ENCODE assay signal across 25 cellular contexts in genomic region chr1:25848531-25848930, GRCh38. TPM values are rescaled to one million over a fixed set of nuclear protein-coding genes. Genes with fewer than 3 reads are reported as not detected.
DNase-seq lines count a peak whose midpoint lies in the region; ATAC-seq and TF ChIP-seq lines count a peak whose summit lies in the region.
"Had no signal": no experiment of that assay in that cellular context is flagged by ENCODE, and none has a peak within 500 bp of the region (broad histone marks: within the 10 kb centered on the region; RNA-seq: fewer than 3 reads in every experiment).

No MANE protein-coding gene starts in this region.

- H3K27ac ChIP-seq in DND-41 (ENCODE audit: low read length), result no peak overlapping the region
- no peak overlapping the region for H3K27ac ChIP-seq in HEK293 (ENCODE audit: extremely low read depth, low read depth, low read length)
- peak overlapping the region; percentile 60 for H3K27ac ChIP-seq in mesodermal cell (ENCODE audit: low read depth, low read length, severe bottlenecking)
- no peak overlapping the region for H3K27ac ChIP-seq in stomach
- H3K27ac ChIP-seq: hepatocyte, left ventricle myocardium inferior, RWPE1, SK-N-MC had no signal

- no peaks in the 10 kb centered on the region for H3K27me3 ChIP-seq in DND-41 (ENCODE audit: insufficient read depth, low read length, poor library complexity)
- H3K27me3 ChIP-seq in stomach, result no peaks in the 10 kb centered on the region
- H3K27me3 ChIP-seq: BLaER1 treated with 17β-estradiol and CSF1 and Interleukin-3, amounts not matched to agents 10 nM and 100 nM; hepatocyte had no signal

- TF ChIP-seq CTCF in DND-41 (IDR thresholded peaks at IDR 0.05; ENCODE audit: borderline replicate concordance, extremely low read depth, low read length, poor library complexity, severe bottlenecking), result no peak
- TF ChIP-seq CTCF in HEK293 (tag by site-specific recombination; IDR thresholded peaks at IDR 0.05), result no peak
- TF ChIP-seq CTCF in WTC11 (IDR thresholded peaks at IDR 0.05), result no peak
- no peak for TF ChIP-seq CTCF in stomach (IDR thresholded peaks at IDR 0.05)

- H3K79me2 ChIP-seq in DND-41 (ENCODE audit: insufficient read depth, low read length), result peaks cover 83% of the 10 kb centered on the region
- H3K79me2 ChIP-seq: hepatocyte had no signal

- H3K9me3 ChIP-seq in DND-41 (ENCODE audit: insufficient read depth, low read length, severe bottlenecking), result no peaks in the 10 kb centered on the region
- H3K9me3 ChIP-seq in HEK293 (ENCODE audit: control insufficient read depth, insufficient read depth, low read depth, low read length), result no peaks in the 10 kb centered on the region
- H3K9me3 ChIP-seq in mesodermal cell (ENCODE audit: control insufficient read depth, low read length), result no peaks in the 10 kb centered on the region
- no peaks in the 10 kb centered on the region for H3K9me3 ChIP-seq in stomach
- H3K9me3 ChIP-seq: HAP-1, left ventricle myocardium inferior had no signal

- no peaks in the 10 kb centered on the region for H3K4me1 ChIP-seq in DND-41 (ENCODE audit: insufficient read depth, low read length)
- H3K4me1 ChIP-seq in HEK293 (ENCODE audit: control insufficient read depth, insufficient read depth, low read length), result peaks cover 3% of the 10 kb centered on the region; the same call in 1 of the 2 replicates
- peaks cover 16% of the 10 kb centered on the region for H3K4me1 ChIP-seq in mesodermal cell (ENCODE audit: control insufficient read depth, insufficient read depth, low read length, poor library complexity, severe bottlenecking)
- H3K4me1 ChIP-seq in stomach, result no peaks in the 10 kb centered on the region
- H3K4me1 ChIP-seq: left ventricle myocardium inferior had no signal

- peaks cover 21% of the 10 kb centered on the region; the same call in 1 of the 2 replicates for H4K20me1 ChIP-seq in DND-41 (ENCODE audit: insufficient read depth, low read length)

- TF ChIP-seq POLR2A in stomach (IDR thresholded peaks at IDR 0.05), result no peak

- H3K4me2 ChIP-seq in DND-41 (ENCODE audit: insufficient read depth, low read length), result no peak overlapping the region
- H3K4me2 ChIP-seq: hepatocyte had no signal

- no peaks in the 10 kb centered on the region for H3K36me3 Mint-ChIP-seq in WTC11
- H3K36me3 Mint-ChIP-seq: brain had no signal

- peak overlapping the region; percentile 42; the same call in 1 of the 2 replicates for H3K27ac Mint-ChIP-seq in WTC11
- H3K27ac Mint-ChIP-seq: activated CD4-positive, alpha-beta T cell treated with anti-CD3 and anti-CD28 coated beads, Interleukin-2, amount 10 ng/mL, durations not matched to agents 24 days and 14 days; brain; nephron progenitor cell had no signal

- H3K4me3 ChIP-seq in DND-41 (ENCODE audit: low read depth in 1 of 2, low read length in 2 of 2) (no peak overlapping the region), HEK293 (ENCODE audit: low read depth, low read length) (no peak overlapping the region), mesodermal cell (ENCODE audit: extremely low read depth, insufficient read depth, low read length, poor library complexity, severe bottlenecking) (no peak overlapping the region), stomach (no peak overlapping the region)
- H3K4me3 ChIP-seq: BLaER1 treated with 17β-estradiol and CSF1 and Interleukin-3, amounts not matched to agents 10 nM and 100 nM; HAP-1; hepatocyte; left ventricle myocardium inferior; SK-N-MC had no signal

- no peak overlapping the region for H3K9ac ChIP-seq in DND-41 (ENCODE audit: low read depth, low read length)
- H3K9ac ChIP-seq: BLaER1 treated with 17β-estradiol and CSF1 and Interleukin-3, amounts not matched to agents 10 nM and 100 nM had no signal

- ATAC-seq in DND-41 (ENCODE audit: insufficient read depth, low read depth), result 0 out of 3 replicates have a peak, but pooled peaks have one; percentile 24
- ATAC-seq in WTC11, result no peak
- ATAC-seq in left lobe of liver, result no peak
- no peak for ATAC-seq in HG02623 (IDR thresholded peaks at IDR 0.05; ENCODE audit: unreplicated experiment)
- ATAC-seq: activated T-cell treated with anti-CD3 and anti-CD28 coated beads, Interleukin-2, amount 50 U/mL, for 4 hours; esophagus mucosa had no signal

- CTCF ChIA-PET in HEK293 (lab: Yijun Ruan, JAX), result interaction anchor here (0.6 kb wide), 1 partner anchor 398 kb away, joined by 4 read pairs; no protein-coding TSS in a partner anchor
- CTCF ChIA-PET in WTC11 (lab: Charles Lee), result interaction anchor here (0.7 to 2.6 kb wide), 6 partner anchors 11 to 423 kb away, joined by 3 to 8 read pairs (median 4); partner anchors contain the start of gene PAQR7

- peaks cover 4% of the 10 kb centered on the region; the same call in 1 of the 2 replicates for H3K4me1 Mint-ChIP-seq in WTC11
- H3K4me1 Mint-ChIP-seq: brain had no signal

- DNase-seq in DND-41 (no peak), WTC11 (ENCODE audit: low spot score) (no peak), left lobe of liver (ENCODE audit: low spot score) (no peak), stomach (no peak), NCI-H1694 (lab: John Stamatoyannopoulos, UW) (no peak)
- DNase-seq: activated CD4-positive, alpha-beta T cell treated with anti-CD3 and anti-CD28 coated beads, Interleukin-2, amount 10 ng/mL, durations not matched to agents 24 days and 14 days; activated T-cell treated with anti-CD3 and anti-CD28 coated beads, Interleukin-2, amount 50 U/mL, for 4 hours; Calu3; effector CD8-positive, alpha-beta T cell; KBM-7; left ventricle myocardium inferior; NCI-H1436; NCI-H510A treated with DMSO at 0.1 percent for 48 hours; nephron progenitor cell; posterior cingulate gyrus had no signal

- H3K36me3 ChIP-seq in DND-41 (ENCODE audit: insufficient read depth, low read length), result 0 out of 2 replicates have a peak, but pooled peaks cover 6% of the 10 kb centered on the region
- H3K36me3 ChIP-seq in HEK293 (ENCODE audit: control insufficient read depth in 2 of 2, insufficient read depth in 1 of 2, low read length in 2 of 2), result peaks cover 0 to 2% of the 10 kb centered on the region in 2 experiments; a peak in 1 of 3 replicates
- H3K36me3 ChIP-seq in mesodermal cell (ENCODE audit: control insufficient read depth, insufficient read depth, low read length), result no peaks in the 10 kb centered on the region
- no peaks in the 10 kb centered on the region for H3K36me3 ChIP-seq in stomach
- H3K36me3 ChIP-seq: left ventricle myocardium inferior had no signal

- no peak overlapping the region for H2AFZ ChIP-seq in DND-41 (ENCODE audit: low read depth, low read length)
- H2AFZ ChIP-seq: hepatocyte had no signal

- no peaks in the 10 kb centered on the region for H3K27me3 Mint-ChIP-seq in WTC11 (ENCODE audit: low read depth)
- H3K27me3 Mint-ChIP-seq: activated CD4-positive, alpha-beta T cell treated with anti-CD3 and anti-CD28 coated beads, Interleukin-2, amount 10 ng/mL, durations not matched to agents 24 days and 14 days had no signal

- 20 to 50% methylated on average over 1 of the region's 1 CpG for WGBS in mesodermal cell (ENCODE audit: insufficient coverage in 2 of 2), 2 experiments
- 73 to 91% (median 86%) methylated on average over 1 of the region's 1 CpG for WGBS in stomach, 5 donors

- H3K9me3 Mint-ChIP-seq in WTC11, result no peaks in the 10 kb centered on the region
- H3K9me3 Mint-ChIP-seq: activated CD4-positive, alpha-beta T cell treated with anti-CD3 and anti-CD28 coated beads, Interleukin-2, amount 10 ng/mL, durations not matched to agents 24 days and 14 days; activated T-cell treated with anti-CD3 and anti-CD28 coated beads, Interleukin-2, amount 50 U/mL, for 4 hours; brain; nephron progenitor cell had no signal

- TF ChIP-seq EP300 in stomach (IDR thresholded peaks at IDR 0.05), result no peak

- no peak overlapping the region for H3K4me3 Mint-ChIP-seq in WTC11
- H3K4me3 Mint-ChIP-seq: activated CD4-positive, alpha-beta T cell treated with anti-CD3 and anti-CD28 coated beads, Interleukin-2, amount 10 ng/mL, durations not matched to agents 24 days and 14 days; activated T-cell treated with anti-CD3 and anti-CD28 coated beads, Interleukin-2, amount 50 U/mL, for 4 hours; brain; nephron progenitor cell had no signal

- POLR2A ChIA-PET in HEK293 (lab: Yijun Ruan, JAX) (interaction anchor here (0.7 to 1.5 kb wide), 3 partner anchors 26 to 240 kb away, joined by 3 to 4 read pairs (median 4); no protein-coding TSS in a partner anchor), WTC11 (lab: Charles Lee) (interaction anchor here (0.7 to 1.2 kb wide), 2 partner anchors 19 to 48 kb away, joined by 4 to 7 read pairs; no protein-coding TSS in a partner anchor)

- intact Hi-C loops in stomach (cut with DNase I; ENCODE audit: low total_unique reads), result no loop called here

TF ChIP-seq in HEK293, 187 proteins besides CTCF, POLR2A, EP300 and RAD21 (continues in another document):
- no peak for TF ChIP-seq ZNF391 (tag by site-specific recombination; IDR thresholded peaks at IDR 0.05; ENCODE audit: borderline replicate concordance, low read depth)

TF ChIP-seq in WTC11, 78 proteins besides CTCF, POLR2A, EP300 and RAD21 (continues in another document):
- TF ChIP-seq TEAD1 (CRISPR knock-in tag; IDR thresholded peaks at IDR 0.05) (no peak), FOXJ3 (CRISPR knock-in tag; IDR thresholded peaks at IDR 0.05; ENCODE audit: borderline replicate concordance) (no peak), IRF2 (CRISPR knock-in tag; IDR thresholded peaks at IDR 0.05; ENCODE audit: borderline replicate concordance, low read depth) (no peak)

RNA-seq across cellular contexts. Expression of gene AUNIP, which starts 10.7 kb away (rescaled TPM):
- 14.2 to 16.1 TPM (median 15.1 TPM) in 3 replicates for total RNA-seq in WTC11 (2021)
- 5.8 TPM for polyA plus RNA-seq in mesodermal cell (2013, experiment 1 of 2)
- 4.0 TPM for polyA plus RNA-seq in mesodermal cell (2013, experiment 2 of 2)
- not detected for total RNA-seq in left lobe of liver
- total RNA-seq in stomach, result 1 to 10 TPM in 1 of 5 donors, under 1 TPM in 1, not detected in 3; 0.87 to 2.8 TPM
- polyA plus RNA-seq in stomach, result 1 to 10 TPM in 1 of 3 donors, under 1 TPM in 2; 0.68 to 1.5 (median 1.00) TPM
- total RNA-seq: left ventricle myocardium inferior had no signal

RNA-seq across cellular contexts. Expression of gene PAQR7, which starts 27.0 kb away (rescaled TPM):
- total RNA-seq in WTC11 (2021), result 6.7 to 9.1 TPM (median 8.4 TPM) in 3 replicates
- polyA plus RNA-seq in mesodermal cell (2013, experiment 1 of 2), result 8.0 TPM
- 8.1 TPM for polyA plus RNA-seq in mesodermal cell (2013, experiment 2 of 2)
- total RNA-seq in left lobe of liver, result 5.1 TPM
- total RNA-seq in stomach, result 1 to 10 TPM; 1.8 to 9.9 (median 5.3) TPM
- polyA plus RNA-seq in stomach, result 10 to 100 TPM in 1 of 3 donors, 1 to 10 TPM in 2; 4.3 to 10.5 (median 5.4) TPM

RNA-seq across cellular contexts. Expression of gene MTFR1L, which starts 28.8 kb away (rescaled TPM):
- total RNA-seq in WTC11 (2021) (28.9 to 32.2 TPM (median 30.5 TPM) in 3 replicates), left lobe of liver (52.7 TPM), stomach (100 to 1,000 TPM in 3 of 5 donors, 10 to 100 TPM in 2; 39.3 to 301 (median 107) TPM)
- polyA plus RNA-seq in mesodermal cell (2013, experiment 1 of 2), result 54.2 TPM
- 46.8 TPM for polyA plus RNA-seq in mesodermal cell (2013, experiment 2 of 2)
- 10 to 100 TPM; 41.1 to 52.4 (median 49.5) TPM for polyA plus RNA-seq in stomach

RNA-seq across cellular contexts. Expression of gene SELENON, which starts 48.5 kb away (rescaled TPM):
- total RNA-seq in WTC11 (2021) (80.2 to 99.6 TPM (median 96.0 TPM) in 3 replicates), left lobe of liver (13.5 TPM), stomach (10 to 100 TPM in 4 of 5 donors, 1 to 10 TPM in 1; 1.7 to 81.1 (median 18.3) TPM)
- 96.7 TPM for polyA plus RNA-seq in mesodermal cell (2013, experiment 1 of 2)
- 83.5 TPM for polyA plus RNA-seq in mesodermal cell (2013, experiment 2 of 2)
- 10 to 100 TPM in 2 of 3 donors, 1 to 10 TPM in 1; 9.5 to 29.4 (median 21.7) TPM for polyA plus RNA-seq in stomach

RNA-seq across cellular contexts. Expression of gene STMN1, which starts 57.7 kb away (rescaled TPM):
- total RNA-seq in WTC11 (2021) (418 to 483 TPM (median 458 TPM) in 3 replicates), left lobe of liver (5.2 TPM), stomach (10 to 100 TPM; 25.9 to 74.2 (median 44.6) TPM)
- polyA plus RNA-seq in mesodermal cell (2013, experiment 1 of 2), result 857 TPM
- 919 TPM for polyA plus RNA-seq in mesodermal cell (2013, experiment 2 of 2)
- polyA plus RNA-seq in stomach, result 100 to 1,000 TPM in 2 of 3 donors, 10 to 100 TPM in 1; 79.0 to 109 (median 108) TPM
